Comparison of ENCODE assay signal across 17 cellular contexts in the genomic region with DNA sequence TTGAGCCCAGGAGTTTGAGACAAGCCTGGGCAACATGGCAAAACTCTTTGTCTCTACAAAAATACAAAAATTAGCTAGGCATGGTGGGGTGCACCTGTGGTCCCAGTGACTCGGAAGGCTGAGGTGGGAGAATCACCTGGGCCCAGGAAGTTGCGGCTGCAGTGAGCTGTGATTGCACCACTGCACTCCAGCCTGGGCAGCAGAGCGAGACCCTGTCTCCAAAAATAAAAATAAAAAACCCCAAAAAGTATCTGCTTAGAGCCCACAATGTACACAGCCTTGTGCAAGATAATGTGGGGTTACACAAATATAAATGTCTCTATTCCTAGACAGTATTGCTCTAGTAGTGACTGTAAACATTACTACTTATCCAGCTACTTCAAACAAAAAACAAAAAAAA. TPM values are rescaled to one million over a fixed set of nuclear protein-coding genes. Genes with fewer than 3 reads are reported as not detected.
DNase-seq lines count a peak whose midpoint lies in the region; ATAC-seq and TF ChIP-seq lines count a peak whose summit lies in the region.
"Had no signal": no experiment of that assay in that cellular context is flagged by ENCODE, and none has a peak within 500 bp of the region (broad histone marks: within the 10 kb centered on the region; RNA-seq: fewer than 3 reads in every experiment).

No MANE protein-coding gene starts in this region.

- H3K27ac Mint-ChIP-seq in activated B cell treated with CpG ODN at 0.5 μM for 24 hours: peak overlapping the region; percentile 25
- H3K27ac Mint-ChIP-seq: endodermal cell, neural progenitor cell had no signal

- peak; percentile 18 for DNase-seq in GM12864 (ENCODE audit: low read depth)
- no peak for DNase-seq in activated B cell treated with CpG ODN at 0.5 μM for 24 hours
- no peak for DNase-seq in HCEC 1CT
- DNase-seq in NCI-H526 treated with DMSO at 0.1 percent for 48 hours (lab: John Stamatoyannopoulos, UW): no peak
- no peak for DNase-seq in NCI-H1092 treated with DMSO at 0.1 percent for 48 hours (lab: John Stamatoyannopoulos, UW)
- DNase-seq in mucosa of gallbladder (ENCODE audit: low spot score): no peak
- DNase-seq: activated CD8-positive, alpha-beta memory T cell treated with anti-CD3 and anti-CD28 coated beads for 24 hours; activated effector memory CD4-positive, alpha-beta T cell treated with Interleukin-2 at 50 U/mL for 16 hours; endodermal cell; kidney glomerular epithelial cell; NCI-H226; right cardiac atrium; stimulated activated CD4-positive, alpha-beta T cell treated with anti-CD3 and anti-CD28 coated beads, Interleukin-1b, Interleukin-23, amount 100 ng/mL, for 48 hours had no signal

- peak; percentile 75 for ATAC-seq in GM19452 (IDR thresholded peaks at IDR 0.05; ENCODE audit: unreplicated experiment)
- ATAC-seq in HG02973 (IDR thresholded peaks at IDR 0.05; ENCODE audit: unreplicated experiment): peak; percentile 43
- ATAC-seq in activated B cell treated with CpG ODN at 0.5 μM for 24 hours (ENCODE audit: low read depth): peak; percentile 34
- ATAC-seq: right cardiac atrium had no signal

- TF ChIP-seq CTCF in GM12864 (IDR thresholded peaks at IDR 0.05; ENCODE audit: low read depth, low read length, missing control alignments) (no peak), activated B cell treated with CpG ODN at 0.5 μM for 24 hours (IDR thresholded peaks at IDR 0.05) (no peak)

- H3K27me3 Mint-ChIP-seq in activated B cell treated with CpG ODN at 0.5 μM for 24 hours: no peaks in the 10 kb centered on the region

- intact Hi-C loops in activated B cell treated with CpG ODN at 0.5 μM for 24 hours (cut with micrococcal nuclease): no loop called here

- peak overlapping the region; percentile 20 for H3K4me3 Mint-ChIP-seq in activated B cell treated with CpG ODN at 0.5 μM for 24 hours
- H3K4me3 Mint-ChIP-seq: endodermal cell, neural progenitor cell had no signal

- CTCF ChIA-PET in activated B cell treated with CpG ODN at 0.5 μM for 24 hours (lab: Charles Lee): no interaction called here

- H3K9me3 Mint-ChIP-seq in activated B cell treated with CpG ODN at 0.5 μM for 24 hours: no peaks in the 10 kb centered on the region
- H3K9me3 Mint-ChIP-seq: endodermal cell, neural progenitor cell had no signal

- H3K4me3 ChIP-seq in GM12864 (ENCODE audit: low read depth, low read length): no peak overlapping the region
- H3K4me3 ChIP-seq: hepatocyte, neural progenitor cell had no signal

- POLR2A ChIA-PET in activated B cell treated with CpG ODN at 0.5 μM for 24 hours (lab: Charles Lee): no interaction called here

- peaks cover 55% of the 10 kb centered on the region for H3K4me1 Mint-ChIP-seq in activated B cell treated with CpG ODN at 0.5 μM for 24 hours
- H3K4me1 Mint-ChIP-seq: endodermal cell had no signal

- H3K36me3 Mint-ChIP-seq in activated B cell treated with CpG ODN at 0.5 μM for 24 hours (ENCODE audit: low read depth): peaks cover 64% of the 10 kb centered on the region

RNA-seq across cellular contexts. Expression of a gene that starts 5.9 kb away (rescaled TPM):
- total RNA-seq in activated B cell treated with CpG ODN at 0.5 μM for 24 hours (15.5 and 15.8 TPM in 2 replicates), mucosa of gallbladder (11.6 TPM)

RNA-seq across cellular contexts. Expression of a gene that starts 6.0 kb away (rescaled TPM):
- 22.7 and 29.8 TPM in 2 replicates for total RNA-seq in activated B cell treated with CpG ODN at 0.5 μM for 24 hours
- total RNA-seq in mucosa of gallbladder: 22.9 TPM
